ENCODE assay signal across 8 cellular contexts in the genomic region with DNA sequence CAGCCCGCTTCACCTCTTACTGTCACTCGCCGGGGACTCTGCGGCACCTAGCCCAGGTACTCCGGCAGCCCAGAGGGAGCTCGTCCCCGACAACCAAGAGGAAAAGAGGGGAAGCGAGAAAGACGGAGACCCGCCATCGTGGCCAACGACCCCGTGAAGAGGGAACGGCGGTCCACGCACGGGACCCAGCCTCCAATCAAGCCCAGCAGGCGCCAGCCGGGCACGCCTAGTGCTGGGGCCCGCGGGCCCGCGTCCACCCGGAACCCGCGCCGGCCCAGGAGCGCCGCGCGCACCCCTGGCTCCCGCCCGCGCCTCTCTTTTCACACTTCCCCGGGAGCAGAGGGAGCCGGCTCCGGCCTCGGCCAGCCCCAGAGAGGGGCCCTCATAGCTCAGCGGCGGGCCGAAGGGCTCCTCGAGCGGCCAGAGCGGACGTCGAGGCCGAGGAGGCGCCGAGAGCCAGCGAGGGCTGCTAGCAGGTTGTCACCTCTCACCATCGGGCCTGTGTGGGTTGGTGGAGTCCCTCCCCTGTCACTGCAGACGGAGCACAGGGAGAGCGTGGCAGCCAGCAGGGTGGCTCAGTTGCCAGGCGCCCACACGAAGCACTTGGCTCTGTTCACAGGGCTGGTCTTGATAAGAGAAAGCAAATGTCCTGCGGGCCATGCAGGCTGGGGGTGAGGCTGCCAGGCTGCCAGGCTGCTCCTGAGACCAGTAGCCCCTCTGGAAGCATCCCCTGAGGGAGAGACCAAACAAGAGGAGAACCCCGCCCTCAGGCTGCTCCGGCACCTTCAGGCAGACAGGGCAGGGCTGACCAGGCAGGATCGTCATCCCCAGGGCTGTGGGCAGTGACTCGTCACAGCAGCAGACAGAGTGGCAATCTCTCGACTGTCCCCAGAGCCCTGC. TPM values are rescaled to one million over a fixed set of nuclear protein-coding genes. Genes with fewer than 3 reads are reported as not detected.
DNase-seq lines count a peak whose midpoint lies in the region; ATAC-seq, FAIRE-seq and TF ChIP-seq lines count a peak whose summit lies in the region.
"Had no signal": no experiment of that assay in that cellular context is flagged by ENCODE, and none has a peak within 500 bp of the region (broad histone marks: within the 10 kb centered on the region; RNA-seq: fewer than 3 reads in every experiment).

No MANE protein-coding gene starts in this region.

- DNase-seq in M059J (ENCODE audit: low read depth): peak; percentile 38
- DNase-seq in activated CD8-positive, alpha-beta T cell treated with anti-CD3 and anti-CD28 coated beads, Interleukin-2, amount 10 ng/mL, durations not matched to agents 7 days and 5 days: no peak
- peak; percentile 61 for DNase-seq in kidney tubule cell (ENCODE audit: low spot score)
- no peak for DNase-seq in MG63
- no peak for DNase-seq in GM12891 (ENCODE audit: insufficient read length, low spot score)
- DNase-seq: psoas muscle had no signal

- H3K27ac Mint-ChIP-seq in activated CD8-positive, alpha-beta T cell treated with anti-CD3 and anti-CD28 coated beads, Interleukin-2, amount 10 ng/mL, durations not matched to agents 7 days and 5 days: no peak overlapping the region

- H3K27me3 Mint-ChIP-seq in activated CD8-positive, alpha-beta T cell treated with anti-CD3 and anti-CD28 coated beads, Interleukin-2, amount 10 ng/mL, durations not matched to agents 7 days and 5 days (ENCODE audit: low read depth): peaks cover 18% of the 10 kb centered on the region

- peaks cover 19 to 89% (median 73%) of the 10 kb centered on the region in 5 donors for H3K4me1 ChIP-seq in subcutaneous abdominal adipose tissue (ENCODE audit: control insufficient read depth in 5 of 5, insufficient read depth in 5 of 5, low read length in 5 of 5)

- no peak overlapping the region for H3K4me3 Mint-ChIP-seq in activated CD8-positive, alpha-beta T cell treated with anti-CD3 and anti-CD28 coated beads, Interleukin-2, amount 10 ng/mL, durations not matched to agents 7 days and 5 days

- H3K27ac ChIP-seq in subcutaneous abdominal adipose tissue (ENCODE audit: low read depth, low read length): peak overlapping the region; percentile 37
- H3K27ac ChIP-seq: psoas muscle had no signal

- FAIRE-seq in GM12891 (lab: Jason Lieb, UNC): no peak

- POLR2A ChIA-PET in activated CD8-positive, alpha-beta T cell treated with anti-CD3 and anti-CD28 coated beads, Interleukin-2, amount 10 ng/mL, durations not matched to agents 7 days and 5 days (lab: Charles Lee): interaction anchor here (0.7 to 1.1 kb wide), 2 partner anchors 35 to 1241 kb away, joined by 3 read pairs; no protein-coding TSS in a partner anchor

- H3K9me3 ChIP-seq in subcutaneous abdominal adipose tissue (ENCODE audit: control insufficient read depth in 5 of 5, low read length in 5 of 5) (no peaks in the 10 kb centered on the region), MG63 (no peaks in the 10 kb centered on the region)
- H3K9me3 ChIP-seq: psoas muscle had no signal

- peak; percentile 30 for ATAC-seq in activated CD8-positive, alpha-beta T cell treated with anti-CD3 and anti-CD28 coated beads, Interleukin-2, amount 10 ng/mL, durations not matched to agents 7 days and 5 days
- ATAC-seq in HG03097 (IDR thresholded peaks at IDR 0.05; ENCODE audit: low FRiP score, unreplicated experiment): no peak
- ATAC-seq: psoas muscle had no signal

- H3K4me3 ChIP-seq in subcutaneous abdominal adipose tissue (ENCODE audit: low read depth in 1 of 5, low read length in 5 of 5): peak overlapping the region in 1 of 5 donors; percentile 1
- H3K4me3 ChIP-seq in MG63: no peak overlapping the region
- H3K4me3 ChIP-seq: psoas muscle had no signal

- H3K4me1 Mint-ChIP-seq in activated CD8-positive, alpha-beta T cell treated with anti-CD3 and anti-CD28 coated beads, Interleukin-2, amount 10 ng/mL, durations not matched to agents 7 days and 5 days (ENCODE audit: low read depth): no peaks in the 10 kb centered on the region

- H3K27me3 ChIP-seq in subcutaneous abdominal adipose tissue (ENCODE audit: control insufficient read depth in 5 of 5, insufficient read depth in 4 of 5, low read length in 5 of 5): no peaks in the 10 kb centered on the region
- H3K27me3 ChIP-seq in MG63: no peaks in the 10 kb centered on the region

- CTCF ChIA-PET in activated CD8-positive, alpha-beta T cell treated with anti-CD3 and anti-CD28 coated beads, Interleukin-2, amount 10 ng/mL, durations not matched to agents 7 days and 5 days (lab: Charles Lee): interaction anchor here (1.1 to 4.5 kb wide), 3 partner anchors 22 to 207 kb away, joined by 3 to 22 read pairs (median 3); no protein-coding TSS in a partner anchor

- no peaks in the 10 kb centered on the region for H3K9me3 Mint-ChIP-seq in activated CD8-positive, alpha-beta T cell treated with anti-CD3 and anti-CD28 coated beads, Interleukin-2, amount 10 ng/mL, durations not matched to agents 7 days and 5 days (ENCODE audit: insufficient read depth)

- H3K36me3 ChIP-seq in subcutaneous abdominal adipose tissue (ENCODE audit: control insufficient read depth in 5 of 5, insufficient read depth in 5 of 5, low read length in 5 of 5) (no peaks in the 10 kb centered on the region), MG63 (no peaks in the 10 kb centered on the region)

- no peak for TF ChIP-seq POLR2A in GM12891 (IDR thresholded peaks at IDR 0.05; ENCODE audit: low read depth, low read length)

- H3K36me3 Mint-ChIP-seq in activated CD8-positive, alpha-beta T cell treated with anti-CD3 and anti-CD28 coated beads, Interleukin-2, amount 10 ng/mL, durations not matched to agents 7 days and 5 days (ENCODE audit: low read depth): no peaks in the 10 kb centered on the region

- H3K9ac ChIP-seq in subcutaneous abdominal adipose tissue (ENCODE audit: low read length in 5 of 5): peak overlapping the region in 1 of 5 donors; percentile 24

TF ChIP-seq in GM12891, 5 proteins besides CTCF, POLR2A, EP300 and RAD21:
- TF ChIP-seq TAF1 (IDR thresholded peaks at IDR 0.05; ENCODE audit: low read depth, low read length): no peak
- no peak for TF ChIP-seq SPI1 (IDR thresholded peaks at IDR 0.05; ENCODE audit: low read depth, low read length)
- TF ChIP-seq POU2F2 (IDR thresholded peaks at IDR 0.05; ENCODE audit: low read depth, low read length): no peak
- no peak for TF ChIP-seq POLR2AphosphoS5 (IDR thresholded peaks at IDR 0.05; ENCODE audit: low read depth, low read length)
- no peak for TF ChIP-seq PAX5 (IDR thresholded peaks at IDR 0.05; ENCODE audit: insufficient read depth, low read length, severe bottlenecking)

RNA-seq across cellular contexts. Expression of a gene that starts 36.9 kb away (rescaled TPM):
- total RNA-seq in M059J (2014; rRNA removed; shearing (Covaris generic)): 9.6 and 10.4 TPM in 2 replicates
- 1 to 10 TPM; 6.8 to 9.2 TPM for total RNA-seq in activated CD8-positive, alpha-beta T cell treated with anti-CD3 and anti-CD28 coated beads, Interleukin-2, amount 10 ng/mL, durations not matched to agents 7 days and 5 days
- total RNA-seq in MG63 (2014; rRNA removed; shearing (Covaris generic); ENCODE audit: low replicate concordance): 2.0 and 2.4 TPM in 2 replicates
- polyA plus RNA-seq in GM12891 (2012; ENCODE audit: low read depth, missing spikeins): 0.24 TPM

RNA-seq across cellular contexts. Expression of a gene that starts 55.0 kb away (rescaled TPM):
- 3.2 and 5.7 TPM in 2 replicates for total RNA-seq in M059J (2014; rRNA removed; shearing (Covaris generic))
- total RNA-seq in activated CD8-positive, alpha-beta T cell treated with anti-CD3 and anti-CD28 coated beads, Interleukin-2, amount 10 ng/mL, durations not matched to agents 7 days and 5 days: under 1 TPM; 0.55 to 0.57 TPM
- total RNA-seq in MG63 (2014; rRNA removed; shearing (Covaris generic); ENCODE audit: low replicate concordance): 0.46 TPM in 1 of 2 replicates, not detected in the other
- 0.13 TPM for polyA plus RNA-seq in GM12891 (2012; ENCODE audit: low read depth, missing spikeins)

Comparison
In these comparisons a context has a peak if more than half of its experiments do, and no peak if none do; other contexts are left out.
1. DNase-seq: peak in M059J (single experiment) and kidney tubule cell (single experiment); none in activated CD8-positive, alpha-beta T cell treated with anti-CD3 and anti-CD28 coated beads, Interleukin-2, amount 10 ng/mL, durations not matched to agents 7 days and 5 days (single experiment), MG63 (single experiment) and GM12891 (single experiment).